9 cellular contexts compared by ENCODE assay signal in the genomic region with DNA sequence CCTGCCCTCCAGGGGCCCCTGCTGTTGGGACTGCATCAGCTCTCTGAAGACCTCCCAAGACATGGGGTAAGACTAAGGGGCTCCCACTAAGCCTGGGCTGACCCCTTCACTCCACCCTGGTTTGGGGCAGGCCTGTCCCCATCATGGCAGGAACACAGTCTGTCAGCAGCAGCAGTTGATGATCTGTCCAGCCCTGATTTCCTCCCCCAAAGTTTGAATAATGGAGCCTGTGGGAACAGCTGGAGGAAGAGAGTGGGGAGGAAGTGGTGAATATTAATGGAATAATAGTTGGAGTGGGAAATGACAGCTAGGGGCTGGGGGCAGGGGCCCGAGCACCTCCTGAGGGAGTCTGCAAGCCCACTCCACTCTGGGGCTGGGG. TPM values are rescaled to one million over a fixed set of nuclear protein-coding genes. Genes with fewer than 3 reads are reported as not detected.
DNase-seq lines count a peak whose midpoint lies in the region; ATAC-seq, FAIRE-seq and TF ChIP-seq lines count a peak whose summit lies in the region.
"Had no signal": no experiment of that assay in that cellular context is flagged by ENCODE, and none has a peak within 500 bp of the region (broad histone marks: within the 10 kb centered on the region; RNA-seq: fewer than 3 reads in every experiment).

No MANE protein-coding gene starts in this region.

- H3K4ac ChIP-seq in mesenchymal stem cell (ENCODE audit: low read depth in 1 of 2, low read length in 2 of 2), result peak overlapping the region; percentile 49 to 69

- peaks cover 24% of the 10 kb centered on the region for H3K4me1 Mint-ChIP-seq in activated T-cell treated with anti-CD3 and anti-CD28 coated beads, Interleukin-2, amount 50 U/mL, for 72 hours (ENCODE audit: low read depth)
- H3K4me1 Mint-ChIP-seq in chondrocyte (ENCODE audit: low read depth), result peaks cover 10% of the 10 kb centered on the region

- peak overlapping the region; percentile 82 for H4K8ac ChIP-seq in mesenchymal stem cell (ENCODE audit: low read length)

- TF ChIP-seq POLR2A in K562 (conservative IDR thresholded peaks at IDR 0.05) (no peak), thyroid gland (IDR thresholded peaks at IDR 0.05) (no peak)

- no peak for ATAC-seq in activated T-cell treated with anti-CD3 and anti-CD28 coated beads, Interleukin-2, amount 50 U/mL, for 72 hours (replicated peaks in 1 of 2)
- no peak for ATAC-seq in K562

- H3K9me3 Mint-ChIP-seq in activated T-cell treated with anti-CD3 and anti-CD28 coated beads, Interleukin-2, amount 50 U/mL, for 72 hours, result no peaks in the 10 kb centered on the region
- no peaks in the 10 kb centered on the region for H3K9me3 Mint-ChIP-seq in chondrocyte (ENCODE audit: low read depth)

- WGBS in K562 (ENCODE audit: insufficient coverage, low coverage, missing lambda C conversion rate), result 100% methylated on average over 1 of the region's 1 CpG
- 81% methylated on average over 1 of the region's 1 CpG for WGBS in mesenchymal stem cell
- 71 to 72% methylated on average over 1 of the region's 1 CpG for WGBS in thyroid gland, 2 donors

- DNase-seq in activated T-cell treated with anti-CD3 and anti-CD28 coated beads, Interleukin-2, amount 50 U/mL, for 72 hours, result no peak
- DNase-seq in activated T-cell treated with anti-CD3 and anti-CD28 coated beads, Interleukin-2, amount 50 U/mL, for 48 hours, result no peak
- DNase-seq in K562 (ENCODE audit: extremely low read depth in 1 of 4, low spot score in 3 of 4), result no peak
- DNase-seq in mesenchymal stem cell, result no peak
- no peak for DNase-seq in thyroid gland
- no peak for DNase-seq in occipital lobe (lab: John Stamatoyannopoulos, UW)
- no peak for DNase-seq in chondrocyte (ENCODE audit: low spot score)
- DNase-seq in ecto neural progenitor cell (ENCODE audit: low spot score), result no peak

- no peak for FAIRE-seq in K562 (lab: Jason Lieb, UNC)

- H3K4me3 Mint-ChIP-seq in activated T-cell treated with anti-CD3 and anti-CD28 coated beads, Interleukin-2, amount 50 U/mL, for 72 hours, result peak overlapping the region; percentile 74 to 95
- no peak overlapping the region for H3K4me3 Mint-ChIP-seq in chondrocyte (ENCODE audit: unreplicated experiment)

- peak overlapping the region; percentile 30 for H2BK120ac ChIP-seq in mesenchymal stem cell (ENCODE audit: low read depth, low read length)

- intact Hi-C loops in K562 (cut with micrococcal nuclease), result no loop called here
- intact Hi-C loops in thyroid gland (cut with DNase I), result no loop called here

- H3K36me3 Mint-ChIP-seq in activated T-cell treated with anti-CD3 and anti-CD28 coated beads, Interleukin-2, amount 50 U/mL, for 72 hours (ENCODE audit: insufficient read depth in 2 of 2), result peaks cover 1 to 10% of the 10 kb centered on the region in 2 donors
- H3K36me3 Mint-ChIP-seq in chondrocyte (ENCODE audit: low read depth), result peaks cover 5% of the 10 kb centered on the region

- H2BK15ac ChIP-seq in mesenchymal stem cell (ENCODE audit: low read depth, poor library complexity, severe bottlenecking), result peak overlapping the region; percentile 57

- H3K36me3 ChIP-seq in K562 (ENCODE audit: control insufficient read depth, insufficient read depth, low read length) (peaks cover 47% of the 10 kb centered on the region), mesenchymal stem cell (ENCODE audit: control insufficient read depth in 1 of 2, insufficient read depth in 2 of 2, low read depth in 1 of 2, low read length in 2 of 2) (peaks cover 48 to 59% of the 10 kb centered on the region in 2 experiments), thyroid gland (peaks cover 16 to 30% of the 10 kb centered on the region in 2 donors)

- H3K27ac ChIP-seq in K562 (ENCODE audit: extremely low read depth, low read depth, low read length) (peak overlapping the region; percentile 79; the same call in 2 of the 3 replicates), mesenchymal stem cell (ENCODE audit: low read length, poor library complexity, severe bottlenecking) (no peak overlapping the region), thyroid gland (peak overlapping the region; percentile 56 to 86 (median 58))

- H3K9me3 ChIP-seq in K562 (replicated peaks; ENCODE audit: control insufficient read depth, insufficient read depth, low read depth, low read length) (no peaks in the 10 kb centered on the region), mesenchymal stem cell (ENCODE audit: control insufficient read depth, low read length) (no peaks in the 10 kb centered on the region), thyroid gland (no peaks in the 10 kb centered on the region)

- peak overlapping the region; percentile 35 for H3K4me3 ChIP-seq in K562
- H3K4me3 ChIP-seq in mesenchymal stem cell (ENCODE audit: insufficient read depth in 1 of 2, low read depth in 1 of 2, low read length in 2 of 2), result peak overlapping the region in 1 of 2 experiments; percentile 82
- H3K4me3 ChIP-seq in thyroid gland (replicated peaks in 1 of 3), result no peak overlapping the region

- no peaks in the 10 kb centered on the region for H3K27me3 ChIP-seq in K562 (ENCODE audit: control insufficient read depth in 2 of 2, insufficient read depth in 2 of 2, low read length in 2 of 2)
- H3K27me3 ChIP-seq in mesenchymal stem cell (ENCODE audit: control insufficient read depth in 1 of 2, insufficient read depth in 1 of 2, low read length in 2 of 2), result no peaks in the 10 kb centered on the region
- H3K27me3 ChIP-seq in thyroid gland, result no peaks in the 10 kb centered on the region

- H3K27ac Mint-ChIP-seq in activated T-cell treated with anti-CD3 and anti-CD28 coated beads, Interleukin-2, amount 50 U/mL, for 72 hours, result peak overlapping the region; percentile 84
- no peak overlapping the region for H3K27ac Mint-ChIP-seq in chondrocyte (ENCODE audit: unreplicated experiment)

- CTCF ChIA-PET in K562 (lab: Yijun Ruan, JAX; ENCODE audit: low intra/inter-chr PET ratio), result no interaction called here

- POLR2A ChIA-PET in K562 (lab: Yijun Ruan, JAX), result interaction anchor here (0.6 to 3.3 kb wide), 3 partner anchors 9 to 233 kb away, joined by 3 to 15 read pairs (median 11); no protein-coding TSS in a partner anchor

- TF ChIP-seq CTCF in K562 (IDR thresholded peaks at IDR 0.05 in 2 of 3, conservative IDR thresholded peaks at IDR 0.05 in 1 of 3; ENCODE audit: insufficient read depth in 2 of 3, low read depth in 1 of 3, low read length in 3 of 3) (0 out of 6 replicates have a peak, but pooled peaks of 1 of the 3 experiments have one; percentile 4), thyroid gland (IDR thresholded peaks at IDR 0.05) (no peak), chondrocyte (IDR thresholded peaks at IDR 0.05) (no peak)

- H3K9me1 ChIP-seq in K562 (ENCODE audit: control insufficient read depth, insufficient read depth, low read length), result no peaks in the 10 kb centered on the region

- H3K27me3 Mint-ChIP-seq in activated T-cell treated with anti-CD3 and anti-CD28 coated beads, Interleukin-2, amount 50 U/mL, for 72 hours (ENCODE audit: low read depth), result no peaks in the 10 kb centered on the region
- H3K27me3 Mint-ChIP-seq in chondrocyte (ENCODE audit: low read depth), result no peaks in the 10 kb centered on the region

- no peak overlapping the region for H2BK5ac ChIP-seq in mesenchymal stem cell (ENCODE audit: low read depth, low read length, poor library complexity, severe bottlenecking)

- no TSS peak for BruUV-seq in K562 (replicated peaks; lab: Mats Ljungman, UMichigan)

- H3K4me2 ChIP-seq in K562 (ENCODE audit: insufficient read depth, low read length) (peak overlapping the region; percentile 85), mesenchymal stem cell (ENCODE audit: low read length, poor library complexity, severe bottlenecking) (peak overlapping the region; percentile 66)

- H3K79me1 ChIP-seq in mesenchymal stem cell (replicated peaks; ENCODE audit: low read length, poor library complexity, severe bottlenecking), result peaks cover 11% of the 10 kb centered on the region

- 0 out of 4 replicates have a peak, but pooled peaks of 1 of the 2 experiments have one; percentile 6 for TF ChIP-seq RAD21 in K562 (CRISPR knock-in tag; conservative IDR thresholded peaks at IDR 0.05 in 1 of 2, IDR thresholded peaks at IDR 0.05 in 1 of 2)

- peak overlapping the region; percentile 48 to 89 for H3K18ac ChIP-seq in mesenchymal stem cell (ENCODE audit: low read depth in 1 of 2, low read length in 2 of 2)

- H2AFZ ChIP-seq in K562 (ENCODE audit: low read depth, low read length), result peak overlapping the region; percentile 83; the same call in 1 of the 2 replicates
- no peak overlapping the region for H2AFZ ChIP-seq in mesenchymal stem cell (ENCODE audit: low read depth, low read length)

- H3K23ac ChIP-seq in mesenchymal stem cell (ENCODE audit: low read length in 2 of 2), result peak overlapping the region in 1 of 2 experiments; percentile 53

- no peaks in the 10 kb centered on the region; the same call in 1 of the 2 replicates for H4K20me1 ChIP-seq in K562 (replicated peaks; ENCODE audit: control insufficient read depth, insufficient read depth, low read length)

- peak overlapping the region; percentile 73 for H2AK5ac ChIP-seq in mesenchymal stem cell (ENCODE audit: low read length, severe bottlenecking)

- H3K4me1 ChIP-seq in K562 (replicated peaks in 1 of 2; ENCODE audit: control insufficient read depth in 2 of 2, insufficient read depth in 2 of 2, low read length in 2 of 2), result peaks cover 23 to 65% of the 10 kb centered on the region in 2 experiments
- peaks cover 34% of the 10 kb centered on the region for H3K4me1 ChIP-seq in mesenchymal stem cell (ENCODE audit: control insufficient read depth, insufficient read depth, low read depth, low read length)
- H3K4me1 ChIP-seq in thyroid gland, result peaks cover 17 to 31% of the 10 kb centered on the region in 2 donors

- H3K9ac ChIP-seq in K562 (ENCODE audit: insufficient read depth in 1 of 2, low read depth in 2 of 2, low read length in 2 of 2), result peak overlapping the region; percentile 63 to 85; a peak in 3 of 4 replicates
- H3K9ac ChIP-seq in mesenchymal stem cell (ENCODE audit: low read length), result peak overlapping the region; percentile 85

- no peak overlapping the region for H3K14ac ChIP-seq in mesenchymal stem cell (ENCODE audit: low read length in 2 of 2)

- H4K91ac ChIP-seq in mesenchymal stem cell (ENCODE audit: low read length), result no peak overlapping the region

- in situ Hi-C loops in K562 (cut with MboI), result no loop called here

- H3K79me2 ChIP-seq in K562 (ENCODE audit: control insufficient read depth, insufficient read depth, low read length), result peaks cover 8% of the 10 kb centered on the region; the same call in 2 of the 3 replicates

- peak overlapping the region; percentile 32 to 38 for H2BK12ac ChIP-seq in mesenchymal stem cell (ENCODE audit: low read length in 2 of 2)

- no peak for TF ChIP-seq EP300 in K562 (IDR thresholded peaks at IDR 0.05; ENCODE audit: low read length)

RNA-seq across cellular contexts. Expression of a gene that starts 1.3 kb away (rescaled TPM):
- 1 to 10 TPM in 1 of 2 donors, not detected in 1; 1.1 TPM for total RNA-seq in activated T-cell treated with anti-CD3 and anti-CD28 coated beads, Interleukin-2, amount 50 U/mL, for 72 hours
- 0.35 and 1.2 TPM in 2 replicates for total RNA-seq in K562 (2011; cell fraction: chromatin; rRNA removed; ENCODE audit: low replicate concordance)
- total RNA-seq in K562 (2011; cell fraction: nucleolus; rRNA removed), result 2.5 and 3.7 TPM in 2 replicates
- total RNA-seq in K562 (2011; cell fraction: nucleoplasm; rRNA removed), result 0.66 TPM in 1 of 2 replicates, not detected in the other
- total RNA-seq in K562 (2014; rRNA removed), result 1.00 and 2.3 TPM in 2 replicates
- not detected in 2 replicates for total RNA-seq in K562 (2014; rRNA removed; fragmentation: Illumina TruSeq; extraction: Trizol)
- total RNA-seq in K562 (2015; rRNA removed; fragmentation: Illumina TruSeq; extraction: Trizol), result 0.83 and 0.90 TPM in 2 replicates
- total RNA-seq in K562 (2021), result 2.9 and 3.4 TPM in 2 replicates
- polyA plus RNA-seq in K562 (2011; rRNA removed), result 0.23 and 0.35 TPM in 2 replicates
- 0.18 and 0.86 TPM in 2 replicates for polyA plus RNA-seq in K562 (2011; cell fraction: cytosol; rRNA removed)
- polyA plus RNA-seq in K562 (2011; cell fraction: nucleus; rRNA removed), result 0.25 and 0.50 TPM in 2 replicates
- polyA plus RNA-seq in K562 (2012), result 2.8 and 5.4 TPM in 2 replicates
- 0.21 and 2.0 TPM in 2 replicates for polyA plus RNA-seq in K562 (2014; fragmentation: Illumina TruSeq; extraction: Trizol)
- under 1 TPM in 1 of 2 experiments, not detected in 1; 0.11 TPM for polyA plus RNA-seq in K562 (2014; fragmentation: Nextera tagmentation; extraction: Ambion mirVana)
- 0.65 and 1.3 TPM in 2 replicates for polyA plus RNA-seq in K562 (2014; rRNA removed)
- 0.09 and 0.28 TPM in 2 replicates for polyA minus RNA-seq in K562 (2011; rRNA and poly(A)+ RNA removed)
- 1.8 TPM in 1 of 2 replicates, not detected in the other for polyA minus RNA-seq in K562 (2011; cell fraction: cytosol; rRNA and poly(A)+ RNA removed)
- polyA minus RNA-seq in K562 (2011; cell fraction: nucleus; rRNA and poly(A)+ RNA removed), result 0.67 and 0.81 TPM in 2 replicates
- 1.9 TPM for polyA plus RNA-seq in mesenchymal stem cell (2013, experiment 1 of 2)
- 1.7 TPM for polyA plus RNA-seq in mesenchymal stem cell (2013, experiment 2 of 2)
- 1 to 10 TPM in 2 of 4 donors, under 1 TPM in 1, not detected in 1; 0.59 to 2.4 (median 1.4) TPM for total RNA-seq in thyroid gland
- 0.16 TPM for total RNA-seq in occipital lobe
- 0.23 to 0.70 TPM in 2 of 3 replicates, not detected in the other for total RNA-seq in chondrocyte

RNA-seq across cellular contexts. Expression of a gene that starts 11.2 kb away (rescaled TPM):
- total RNA-seq in activated T-cell treated with anti-CD3 and anti-CD28 coated beads, Interleukin-2, amount 50 U/mL, for 72 hours, result 10 to 100 TPM; 59.9 to 66.6 TPM
- total RNA-seq in K562 (2011; cell fraction: chromatin; rRNA removed; ENCODE audit: low replicate concordance), result 25.5 and 29.9 TPM in 2 replicates
- 19.3 and 23.6 TPM in 2 replicates for total RNA-seq in K562 (2011; cell fraction: nucleolus; rRNA removed)
- 29.0 and 48.6 TPM in 2 replicates for total RNA-seq in K562 (2011; cell fraction: nucleoplasm; rRNA removed)
- total RNA-seq in K562 (2014; rRNA removed) (39.1 and 43.5 TPM in 2 replicates), K562 (2014; rRNA removed; fragmentation: Illumina TruSeq; extraction: Trizol) (33.0 and 34.1 TPM in 2 replicates), K562 (2015; rRNA removed; fragmentation: Illumina TruSeq; extraction: Trizol) (43.1 and 43.2 TPM in 2 replicates), K562 (2021) (51.5 and 55.0 TPM in 2 replicates), thyroid gland (10 to 100 TPM; 39.1 to 53.1 (median 44.2) TPM), occipital lobe (14.5 TPM), chondrocyte (27.9 to 28.0 TPM (median 28.0 TPM) in 3 replicates)
- polyA plus RNA-seq in K562 (2011; rRNA removed) (45.3 and 64.1 TPM in 2 replicates), K562 (2014; fragmentation: Illumina TruSeq; extraction: Trizol) (58.1 and 59.4 TPM in 2 replicates), K562 (2014; fragmentation: Nextera tagmentation; extraction: Ambion mirVana) (10 to 100 TPM; 12.9 to 20.2 TPM), K562 (2014; rRNA removed) (61.0 and 61.2 TPM in 2 replicates)
- polyA plus RNA-seq in K562 (2011; cell fraction: cytosol; rRNA removed), result 92.7 and 108 TPM in 2 replicates
- 33.7 and 36.8 TPM in 2 replicates for polyA plus RNA-seq in K562 (2011; cell fraction: nucleus; rRNA removed)
- polyA plus RNA-seq in K562 (2012), result 51.4 and 59.0 TPM in 2 replicates
- 49.5 and 56.9 TPM in 2 replicates for polyA minus RNA-seq in K562 (2011; rRNA and poly(A)+ RNA removed)
- 29.7 and 36.7 TPM in 2 replicates for polyA minus RNA-seq in K562 (2011; cell fraction: cytosol; rRNA and poly(A)+ RNA removed)
- polyA minus RNA-seq in K562 (2011; cell fraction: nucleus; rRNA and poly(A)+ RNA removed), result 7.0 and 9.7 TPM in 2 replicates
- 49.9 TPM for polyA plus RNA-seq in mesenchymal stem cell (2013, experiment 1 of 2)
- polyA plus RNA-seq in mesenchymal stem cell (2013, experiment 2 of 2), result 51.4 TPM

RNA-seq across cellular contexts. Expression of a gene that starts 14.5 kb away (rescaled TPM):
- not detected for total RNA-seq in activated T-cell treated with anti-CD3 and anti-CD28 coated beads, Interleukin-2, amount 50 U/mL, for 72 hours
- not detected in 2 replicates for total RNA-seq in K562 (2011; cell fraction: chromatin; rRNA removed; ENCODE audit: low replicate concordance)
- not detected in 2 replicates for total RNA-seq in K562 (2011; cell fraction: nucleolus; rRNA removed)
- total RNA-seq in K562 (2011; cell fraction: nucleoplasm; rRNA removed), result not detected in 2 replicates
- total RNA-seq in K562 (2014; rRNA removed) (not detected in 2 replicates), K562 (2014; rRNA removed; fragmentation: Illumina TruSeq; extraction: Trizol) (not detected in 2 replicates), K562 (2015; rRNA removed; fragmentation: Illumina TruSeq; extraction: Trizol) (not detected in 2 replicates), K562 (2021) (not detected in 2 replicates), thyroid gland (not detected), occipital lobe (not detected), chondrocyte (not detected in 3 replicates)
- polyA plus RNA-seq in K562 (2011; rRNA removed) (0.08 TPM in 1 of 2 replicates, not detected in the other), K562 (2014; fragmentation: Illumina TruSeq; extraction: Trizol) (not detected in 2 replicates), K562 (2014; fragmentation: Nextera tagmentation; extraction: Ambion mirVana) (not detected), K562 (2014; rRNA removed) (not detected in 2 replicates)
- polyA plus RNA-seq in K562 (2011; cell fraction: cytosol; rRNA removed), result 0.07 TPM in 1 of 2 replicates, not detected in the other
- polyA plus RNA-seq in K562 (2011; cell fraction: nucleus; rRNA removed), result not detected in 2 replicates
- 0.16 TPM in 1 of 2 replicates, not detected in the other for polyA plus RNA-seq in K562 (2012)
- not detected in 2 replicates for polyA minus RNA-seq in K562 (2011; rRNA and poly(A)+ RNA removed)
- polyA minus RNA-seq in K562 (2011; cell fraction: cytosol; rRNA and poly(A)+ RNA removed), result not detected in 2 replicates
- polyA minus RNA-seq in K562 (2011; cell fraction: nucleus; rRNA and poly(A)+ RNA removed), result not detected in 2 replicates
- polyA plus RNA-seq in mesenchymal stem cell (2013, experiment 1 of 2), result not detected
- not detected for polyA plus RNA-seq in mesenchymal stem cell (2013, experiment 2 of 2)
- total RNA-seq: renal cortical epithelial cell had no signal

RNA-seq across cellular contexts. Expression of a gene that starts 30.9 kb away (rescaled TPM):
- total RNA-seq in activated T-cell treated with anti-CD3 and anti-CD28 coated beads, Interleukin-2, amount 50 U/mL, for 72 hours, result 10 to 100 TPM; 18.4 to 21.6 TPM
- 10.6 and 34.3 TPM in 2 replicates for total RNA-seq in K562 (2011; cell fraction: chromatin; rRNA removed; ENCODE audit: low replicate concordance)
- total RNA-seq in K562 (2011; cell fraction: nucleolus; rRNA removed), result 28.8 and 36.0 TPM in 2 replicates
- total RNA-seq in K562 (2011; cell fraction: nucleoplasm; rRNA removed), result 11.3 and 14.4 TPM in 2 replicates
- total RNA-seq in K562 (2014; rRNA removed) (44.5 and 52.5 TPM in 2 replicates), K562 (2014; rRNA removed; fragmentation: Illumina TruSeq; extraction: Trizol) (2.0 and 4.8 TPM in 2 replicates), K562 (2015; rRNA removed; fragmentation: Illumina TruSeq; extraction: Trizol) (10.6 and 14.0 TPM in 2 replicates), K562 (2021) (14.6 and 16.6 TPM in 2 replicates), thyroid gland (10 to 100 TPM; 57.4 to 90.9 (median 85.6) TPM), occipital lobe (24.5 TPM), chondrocyte (11.6 to 14.6 TPM (median 14.0 TPM) in 3 replicates)
- polyA plus RNA-seq in K562 (2011; rRNA removed) (14.1 and 30.0 TPM in 2 replicates), K562 (2014; fragmentation: Illumina TruSeq; extraction: Trizol) (24.0 and 28.8 TPM in 2 replicates), K562 (2014; fragmentation: Nextera tagmentation; extraction: Ambion mirVana) (1 to 10 TPM; 4.5 to 6.4 TPM), K562 (2014; rRNA removed) (23.0 and 26.9 TPM in 2 replicates)
- 42.6 and 93.8 TPM in 2 replicates for polyA plus RNA-seq in K562 (2011; cell fraction: cytosol; rRNA removed)
- polyA plus RNA-seq in K562 (2011; cell fraction: nucleus; rRNA removed), result 46.1 and 46.4 TPM in 2 replicates
- polyA plus RNA-seq in K562 (2012), result 18.7 and 29.6 TPM in 2 replicates
- polyA minus RNA-seq in K562 (2011; rRNA and poly(A)+ RNA removed), result 6.4 and 7.1 TPM in 2 replicates
- 22.1 and 33.9 TPM in 2 replicates for polyA minus RNA-seq in K562 (2011; cell fraction: cytosol; rRNA and poly(A)+ RNA removed)
- 11.6 and 15.8 TPM in 2 replicates for polyA minus RNA-seq in K562 (2011; cell fraction: nucleus; rRNA and poly(A)+ RNA removed)
- polyA plus RNA-seq in mesenchymal stem cell (2013, experiment 1 of 2), result 14.9 TPM
- 15.6 TPM for polyA plus RNA-seq in mesenchymal stem cell (2013, experiment 2 of 2)

RNA-seq across cellular contexts. Expression of a gene that starts 31.3 kb away (rescaled TPM):
- total RNA-seq in activated T-cell treated with anti-CD3 and anti-CD28 coated beads, Interleukin-2, amount 50 U/mL, for 72 hours, result 10 to 100 TPM; 30.3 to 30.7 TPM
- total RNA-seq in K562 (2011; cell fraction: chromatin; rRNA removed; ENCODE audit: low replicate concordance), result 10.4 and 27.0 TPM in 2 replicates
- total RNA-seq in K562 (2011; cell fraction: nucleolus; rRNA removed), result 28.7 and 35.4 TPM in 2 replicates
- 18.0 and 19.2 TPM in 2 replicates for total RNA-seq in K562 (2011; cell fraction: nucleoplasm; rRNA removed)
- total RNA-seq in K562 (2014; rRNA removed) (37.8 and 47.1 TPM in 2 replicates), K562 (2014; rRNA removed; fragmentation: Illumina TruSeq; extraction: Trizol) (8.6 and 10.9 TPM in 2 replicates), K562 (2015; rRNA removed; fragmentation: Illumina TruSeq; extraction: Trizol) (32.5 and 35.0 TPM in 2 replicates), K562 (2021) (59.7 and 66.0 TPM in 2 replicates), thyroid gland (10 to 100 TPM; 11.8 to 20.7 (median 14.2) TPM), occipital lobe (14.8 TPM), chondrocyte (5.5 to 7.6 TPM (median 6.2 TPM) in 3 replicates)
- polyA plus RNA-seq in K562 (2011; rRNA removed) (43.3 and 53.6 TPM in 2 replicates), K562 (2014; fragmentation: Illumina TruSeq; extraction: Trizol) (22.3 and 47.3 TPM in 2 replicates), K562 (2014; fragmentation: Nextera tagmentation; extraction: Ambion mirVana) (10 to 100 TPM; 15.1 to 41.8 TPM), K562 (2014; rRNA removed) (75.5 and 76.1 TPM in 2 replicates)
- 64.2 and 117 TPM in 2 replicates for polyA plus RNA-seq in K562 (2011; cell fraction: cytosol; rRNA removed)
- polyA plus RNA-seq in K562 (2011; cell fraction: nucleus; rRNA removed), result 33.3 and 35.8 TPM in 2 replicates
- polyA plus RNA-seq in K562 (2012), result 51.8 and 96.9 TPM in 2 replicates
- polyA minus RNA-seq in K562 (2011; rRNA and poly(A)+ RNA removed), result 8.8 and 12.2 TPM in 2 replicates
- polyA minus RNA-seq in K562 (2011; cell fraction: cytosol; rRNA and poly(A)+ RNA removed), result 19.4 and 42.8 TPM in 2 replicates
- 10.1 and 11.0 TPM in 2 replicates for polyA minus RNA-seq in K562 (2011; cell fraction: nucleus; rRNA and poly(A)+ RNA removed)
- polyA plus RNA-seq in mesenchymal stem cell (2013, experiment 1 of 2), result 5.7 TPM
- polyA plus RNA-seq in mesenchymal stem cell (2013, experiment 2 of 2), result 5.3 TPM
